Comparison of ENCODE assay signal across 19 cellular contexts in the genomic region with DNA sequence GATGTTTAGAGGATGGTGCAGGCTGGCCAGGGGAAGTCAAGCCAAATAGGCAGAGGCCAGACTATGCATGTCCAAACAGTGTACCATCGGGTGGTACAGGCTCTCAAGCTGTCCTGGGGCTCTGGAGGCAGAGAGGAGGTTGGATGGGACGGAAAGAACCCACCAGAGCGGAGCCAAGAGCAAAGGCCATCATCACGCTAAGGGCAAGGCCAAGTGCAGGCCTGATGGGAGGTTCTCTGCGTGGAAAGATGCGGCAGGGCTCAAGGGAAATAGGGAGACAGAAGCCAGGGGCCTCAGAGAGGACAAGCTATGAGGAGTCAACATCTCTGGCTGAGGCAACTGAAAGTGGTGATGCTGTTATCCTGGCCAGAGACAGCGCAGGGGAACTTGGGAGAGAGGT.
A peak's percentile ranks its signal among the peaks of the same experiment; 100 is the strongest.
DNase-seq lines count a peak whose midpoint lies in the region; ATAC-seq and TF ChIP-seq lines count a peak whose summit lies in the region.
"Had no signal": no experiment of that assay in that cellular context is flagged by ENCODE, and none has a peak within 500 bp of the region (broad histone marks: within the 10 kb centered on the region; RNA-seq: fewer than 3 reads in every experiment).

No MANE protein-coding gene starts in this region.

- H3K4me3 ChIP-seq in AG04450 (ENCODE audit: low read depth, low read length) = no peak overlapping the region
- H3K4me3 ChIP-seq in coronary artery = no peak overlapping the region
- peak overlapping the region in 1 of 2 experiments; percentile 9 for H3K4me3 ChIP-seq in mesenchymal stem cell (ENCODE audit: insufficient read depth in 1 of 2, low read depth in 1 of 2, low read length in 2 of 2)
- H3K4me3 ChIP-seq: HAP-1, K562 had no signal

- no peaks in the 10 kb centered on the region for H3K36me3 ChIP-seq in mesenchymal stem cell (ENCODE audit: control insufficient read depth in 1 of 2, insufficient read depth in 2 of 2, low read depth in 1 of 2, low read length in 2 of 2)
- H3K36me3 ChIP-seq: HAP-1 had no signal

- peaks cover 31% of the 10 kb centered on the region for H3K4me1 Mint-ChIP-seq in HFFc6 (ENCODE audit: low read depth)
- H3K4me1 Mint-ChIP-seq in T-helper 2 cell treated with Interferon-gamma antibody and Interleukin-4, amounts not matched to agents 5 μg/mL and 100 μg/mL, for 36 hours (ENCODE audit: low read depth) = peaks cover 3% of the 10 kb centered on the region

- TF ChIP-seq CTCF in AG04450 (IDR thresholded peaks at IDR 0.05; ENCODE audit: low read depth, low read length) (no peak), HFFc6 (IDR thresholded peaks at IDR 0.05) (no peak), coronary artery (IDR thresholded peaks at IDR 0.05) (no peak)

- POLR2A ChIA-PET in AG04450 (lab: Yijun Ruan, JAX) = no interaction called here

- no peaks in the 10 kb centered on the region for H3K79me1 ChIP-seq in mesenchymal stem cell (replicated peaks; ENCODE audit: low read length, poor library complexity, severe bottlenecking)

- H3K36me3 Mint-ChIP-seq in HFFc6 (ENCODE audit: low read depth) = peaks cover 9% of the 10 kb centered on the region
- H3K36me3 Mint-ChIP-seq in T-helper 2 cell treated with Interferon-gamma antibody and Interleukin-4, amounts not matched to agents 5 μg/mL and 100 μg/mL, for 36 hours (ENCODE audit: low read depth) = no peaks in the 10 kb centered on the region

- peak overlapping the region; percentile 21 for H3K27ac ChIP-seq in AG04450 (ENCODE audit: low read depth, low read length)
- H3K27ac ChIP-seq in coronary artery = no peak overlapping the region
- no peak overlapping the region for H3K27ac ChIP-seq in mesenchymal stem cell (ENCODE audit: low read length, poor library complexity, severe bottlenecking)
- H3K27ac ChIP-seq: HL-60 had no signal

- H3K4ac ChIP-seq in mesenchymal stem cell (ENCODE audit: low read depth in 1 of 2, low read length in 2 of 2) = no peak overlapping the region

- no peak overlapping the region for H2AK5ac ChIP-seq in mesenchymal stem cell (ENCODE audit: low read length, severe bottlenecking)

- peaks cover 5% of the 10 kb centered on the region for H3K27me3 Mint-ChIP-seq in HFFc6 (ENCODE audit: insufficient read depth)
- H3K27me3 Mint-ChIP-seq in T-helper 2 cell treated with Interferon-gamma antibody and Interleukin-4, amounts not matched to agents 5 μg/mL and 100 μg/mL, for 36 hours (ENCODE audit: low read depth) = peaks cover 22% of the 10 kb centered on the region

- 96% methylated on average over 7 of the region's 7 CpGs for WGBS in mesenchymal stem cell

- peak overlapping the region; percentile 5; the same call in 1 of the 2 replicates for H3K4me3 Mint-ChIP-seq in HFFc6
- no peak overlapping the region for H3K4me3 Mint-ChIP-seq in T-helper 2 cell treated with Interferon-gamma antibody and Interleukin-4, amounts not matched to agents 5 μg/mL and 100 μg/mL, for 36 hours

- no peak overlapping the region for H4K91ac ChIP-seq in mesenchymal stem cell (ENCODE audit: low read length)

- peak overlapping the region; percentile 3 for H3K9ac ChIP-seq in mesenchymal stem cell (ENCODE audit: low read length)

- no peak overlapping the region for H2BK15ac ChIP-seq in mesenchymal stem cell (ENCODE audit: low read depth, poor library complexity, severe bottlenecking)

- H3K4me2 ChIP-seq in mesenchymal stem cell (ENCODE audit: low read length, poor library complexity, severe bottlenecking) = no peak overlapping the region

- no peak overlapping the region for H2BK5ac ChIP-seq in mesenchymal stem cell (ENCODE audit: low read depth, low read length, poor library complexity, severe bottlenecking)

- peak overlapping the region; percentile 76 for H3K27ac Mint-ChIP-seq in HFFc6
- no peak overlapping the region for H3K27ac Mint-ChIP-seq in T-helper 2 cell treated with Interferon-gamma antibody and Interleukin-4, amounts not matched to agents 5 μg/mL and 100 μg/mL, for 36 hours

- no peak overlapping the region for H3K18ac ChIP-seq in mesenchymal stem cell (ENCODE audit: low read depth in 1 of 2, low read length in 2 of 2)

- CTCF ChIA-PET in AG04450 (lab: Charles Lee) = interaction anchor here (0.6 to 1.0 kb wide), 2 partner anchors 8 to 91 kb away, joined by 3 read pairs; no protein-coding TSS in a partner anchor

- peaks cover 11% of the 10 kb centered on the region; the same call in 1 of the 2 replicates for H3K9me3 ChIP-seq in AG04450 (ENCODE audit: control insufficient read depth, insufficient read depth, low read length)
- no peaks in the 10 kb centered on the region for H3K9me3 ChIP-seq in mesenchymal stem cell (ENCODE audit: control insufficient read depth, low read length)
- H3K9me3 ChIP-seq: Caco-2, HAP-1 had no signal

- DNase-seq in AG04450 (ENCODE audit: low read depth, low spot score) = no peak
- DNase-seq in HFFc6 = no peak
- peak; percentile 29 for DNase-seq in coronary artery (ENCODE audit: low spot score)
- DNase-seq in mesenchymal stem cell = no peak
- DNase-seq in T-helper 2 cell = no peak
- DNase-seq in stimulated activated CD4-positive, alpha-beta T cell treated with anti-CD3 and anti-CD28 coated beads, Interleukin-2, amount 100 ng/mL, for 24 hours = no peak
- DNase-seq in T-helper 2 cell treated with Interferon-gamma antibody and Interleukin-4, amounts not matched to agents 5 μg/mL and 100 μg/mL, for 36 hours (ENCODE audit: low spot score) = no peak
- DNase-seq: AML-193, Caco-2, MV-4-11, NCI-H1417 treated with DMSO at 0.1 percent for 48 hours, NCI-H1930, NCI-H446, NCI-H748 treated with DMSO at 0.1 percent for 48 hours, OCI-M1 had no signal

- H3K27me3 ChIP-seq in AG04450 (ENCODE audit: control insufficient read depth, insufficient read depth, low read length) = no peaks in the 10 kb centered on the region
- no peaks in the 10 kb centered on the region for H3K27me3 ChIP-seq in mesenchymal stem cell (ENCODE audit: control insufficient read depth in 1 of 2, insufficient read depth in 1 of 2, low read length in 2 of 2)

- no peak overlapping the region for H4K8ac ChIP-seq in mesenchymal stem cell (ENCODE audit: low read length)

- H3K23ac ChIP-seq in mesenchymal stem cell (ENCODE audit: low read length in 2 of 2) = no peak overlapping the region

- no peak overlapping the region for H2BK120ac ChIP-seq in mesenchymal stem cell (ENCODE audit: low read depth, low read length)

- H2BK12ac ChIP-seq in mesenchymal stem cell (ENCODE audit: low read length in 2 of 2) = peak overlapping the region in 1 of 2 experiments; percentile 37

- H2AFZ ChIP-seq in mesenchymal stem cell (ENCODE audit: low read depth, low read length) = no peak overlapping the region

- no peak for ATAC-seq in HG03135 (IDR thresholded peaks at IDR 0.05; ENCODE audit: unreplicated experiment)
- ATAC-seq: K562 had no signal

- peaks cover 13% of the 10 kb centered on the region for H3K9me3 Mint-ChIP-seq in HFFc6
- H3K9me3 Mint-ChIP-seq in T-helper 2 cell treated with Interferon-gamma antibody and Interleukin-4, amounts not matched to agents 5 μg/mL and 100 μg/mL, for 36 hours = peaks cover 9% of the 10 kb centered on the region

- H3K14ac ChIP-seq in mesenchymal stem cell (ENCODE audit: low read length in 2 of 2) = no peak overlapping the region

- peaks cover 7% of the 10 kb centered on the region for H3K4me1 ChIP-seq in mesenchymal stem cell (ENCODE audit: control insufficient read depth, insufficient read depth, low read depth, low read length)
- H3K4me1 ChIP-seq: Caco-2, HAP-1 had no signal
